ENCODE assay signal across 21 cellular contexts in the genomic region with DNA sequence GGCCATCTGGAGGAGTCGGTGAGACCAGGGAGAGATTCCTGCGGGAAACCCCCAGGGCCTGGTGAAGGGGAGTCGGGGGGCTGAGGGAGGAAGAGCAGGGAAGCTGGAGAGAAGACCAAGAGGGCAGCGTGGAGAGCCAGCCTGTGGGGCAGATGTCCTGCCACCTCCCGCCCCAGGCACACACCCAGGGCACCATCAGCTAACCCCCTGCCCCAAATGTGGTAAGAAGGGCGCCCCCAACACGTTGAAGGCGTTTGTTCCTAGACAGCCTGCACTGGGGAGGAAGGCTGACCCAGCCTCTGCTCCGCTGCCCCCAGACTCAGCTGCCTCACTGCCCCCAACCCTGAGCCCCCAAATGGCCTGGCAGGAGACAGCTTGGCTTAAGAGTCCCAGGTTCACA. TPM values are rescaled to one million over a fixed set of nuclear protein-coding genes. Genes with fewer than 3 reads are reported as not detected.
DNase-seq lines count a peak whose midpoint lies in the region; FAIRE-seq and TF ChIP-seq lines count a peak whose summit lies in the region.
"Had no signal": no experiment of that assay in that cellular context is flagged by ENCODE, and none has a peak within 500 bp of the region (broad histone marks: within the 10 kb centered on the region; RNA-seq: fewer than 3 reads in every experiment).

No MANE protein-coding gene starts in this region.

- no peak for DNase-seq in NT2/D1 (ENCODE audit: low read depth, low spot score)
- no peak for DNase-seq in effector memory CD4-positive, alpha-beta T cell
- no peak for DNase-seq in neural progenitor cell (ENCODE audit: low spot score)
- no peak for DNase-seq in retina
- DNase-seq in NK-92 (lab: John Stamatoyannopoulos, UW; ENCODE audit: unreplicated experiment) = no peak
- no peak for DNase-seq in T-helper 1 cell
- no peak for DNase-seq in GM19239 (ENCODE audit: insufficient read length, low spot score)
- DNase-seq: activated CD4-positive, alpha-beta T cell treated with anti-CD3 and anti-CD28 coated beads for 36 hours; activated naive CD4-positive, alpha-beta T cell treated with Interleukin-2 at 50 U/mL for 16 hours; activated T-cell treated with anti-CD3 and anti-CD28 coated beads, Interleukin-2, amount 50 U/mL, for 48 hours; dermis blood vessel endothelial cell; NCI-H1436; NCI-H524; stimulated activated CD4-positive, alpha-beta T cell treated with anti-CD3 and anti-CD28 coated beads, Interleukin-2, amount 100 ng/mL, for 48 hours; thyroid gland had no signal

- H3K4me1 Mint-ChIP-seq in neural progenitor cell = peaks cover 36% of the 10 kb centered on the region

- H3K27me3 ChIP-seq in NT2/D1 (ENCODE audit: insufficient read depth, insufficient read length) (peaks cover 53% of the 10 kb centered on the region), neural progenitor cell (peaks cover 99% of the 10 kb centered on the region)
- peaks cover 23% of the 10 kb centered on the region for H3K27me3 ChIP-seq in effector memory CD4-positive, alpha-beta T cell (replicated peaks; ENCODE audit: control insufficient read depth, insufficient read depth, low read length, poor library complexity, severe bottlenecking)

- TF ChIP-seq CTCF in GM12875 (IDR thresholded peaks at IDR 0.05; ENCODE audit: borderline replicate concordance, insufficient read depth, low read depth, low read length) = 0 out of 2 replicates have a peak, but pooled peaks have one; percentile 1
- no peak for TF ChIP-seq CTCF in neural progenitor cell (IDR thresholded peaks at IDR 0.05)

- no peak overlapping the region for H3K4me3 ChIP-seq in GM12875 (ENCODE audit: low read depth, low read length)
- peak overlapping the region; percentile 11 for H3K4me3 ChIP-seq in NT2/D1 (ENCODE audit: insufficient read length, low read depth)
- peak overlapping the region; percentile 45 for H3K4me3 ChIP-seq in effector memory CD4-positive, alpha-beta T cell (ENCODE audit: insufficient read depth, low read depth, low read length, poor library complexity, severe bottlenecking)
- H3K4me3 ChIP-seq in neural progenitor cell = peak overlapping the region; percentile 42
- H3K4me3 ChIP-seq: GM12878, smooth muscle cell had no signal

- H3K4me1 ChIP-seq in NT2/D1 (ENCODE audit: insufficient read depth, insufficient read length) (peaks cover 27% of the 10 kb centered on the region), neural progenitor cell (peaks cover 16% of the 10 kb centered on the region)
- peaks cover 35% of the 10 kb centered on the region for H3K4me1 ChIP-seq in effector memory CD4-positive, alpha-beta T cell (ENCODE audit: control insufficient read depth, insufficient read depth, low read length, poor library complexity, severe bottlenecking)

- H3K36me3 Mint-ChIP-seq in neural progenitor cell = no peaks in the 10 kb centered on the region

- FAIRE-seq in GM19239 (lab: Jason Lieb, UNC) = no peak
- FAIRE-seq: GM12878, islet of Langerhans had no signal

- peaks cover 52% of the 10 kb centered on the region for H4K20me1 ChIP-seq in neural progenitor cell (ENCODE audit: low read depth)

- no peaks in the 10 kb centered on the region for H3K9me3 Mint-ChIP-seq in neural progenitor cell
- H3K9me3 Mint-ChIP-seq: stimulated activated naive CD8-positive, alpha-beta T cell treated with anti-CD3 and anti-CD28 coated beads, Interleukin-15, Interleukin-2, amounts not matched to agents 100 ng/mL and 50 ng/mL, for 24 hours had no signal

- H3F3A ChIP-seq in neural progenitor cell (ENCODE audit: low read depth) = peaks cover 20% of the 10 kb centered on the region

- no peaks in the 10 kb centered on the region for H3K79me2 ChIP-seq in neural progenitor cell (ENCODE audit: low read depth)

- H3K4me3 Mint-ChIP-seq in neural progenitor cell = peak overlapping the region; percentile 76
- H3K4me3 Mint-ChIP-seq: activated CD4-positive, alpha-beta T cell treated with anti-CD3 and anti-CD28 coated beads for 36 hours; stimulated activated naive CD8-positive, alpha-beta T cell treated with anti-CD3 and anti-CD28 coated beads, Interleukin-15, Interleukin-2, amounts not matched to agents 100 ng/mL and 50 ng/mL, for 24 hours had no signal

- H3K27ac Mint-ChIP-seq in neural progenitor cell = no peak overlapping the region
- H3K27ac Mint-ChIP-seq: activated CD4-positive, alpha-beta T cell treated with anti-CD3 and anti-CD28 coated beads for 36 hours; stimulated activated naive CD8-positive, alpha-beta T cell treated with anti-CD3 and anti-CD28 coated beads, Interleukin-15, Interleukin-2, amounts not matched to agents 100 ng/mL and 50 ng/mL, for 24 hours had no signal

- peaks cover 15% of the 10 kb centered on the region for H3K27me3 Mint-ChIP-seq in neural progenitor cell (ENCODE audit: insufficient read depth, low read depth)

- H3K9me3 ChIP-seq in NT2/D1 (ENCODE audit: insufficient read depth, low read length) (peaks cover 9% of the 10 kb centered on the region; the same call in 1 of the 2 replicates), neural progenitor cell (ENCODE audit: low read depth) (no peaks in the 10 kb centered on the region)
- H3K9me3 ChIP-seq in effector memory CD4-positive, alpha-beta T cell (ENCODE audit: control insufficient read depth, low read length) = no peaks in the 10 kb centered on the region
- H3K9me3 ChIP-seq: thyroid gland had no signal

- no peak overlapping the region for H2AFZ ChIP-seq in neural progenitor cell (replicated peaks)

- H3K4me2 ChIP-seq in neural progenitor cell = peak overlapping the region; percentile 77
- H3K4me2 ChIP-seq: smooth muscle cell had no signal

- H3K36me3 ChIP-seq in NT2/D1 (ENCODE audit: insufficient read depth, insufficient read length, low read length) = no peaks in the 10 kb centered on the region
- H3K36me3 ChIP-seq in effector memory CD4-positive, alpha-beta T cell (ENCODE audit: control insufficient read depth, insufficient read depth, low read length) = no peaks in the 10 kb centered on the region
- H3K36me3 ChIP-seq in neural progenitor cell = no peaks in the 10 kb centered on the region
- H3K36me3 ChIP-seq: thyroid gland had no signal

- H3K27ac ChIP-seq in effector memory CD4-positive, alpha-beta T cell (ENCODE audit: insufficient read depth, low read length, poor library complexity, severe bottlenecking) = no peak overlapping the region
- H3K27ac ChIP-seq in neural progenitor cell = no peak overlapping the region
- H3K27ac ChIP-seq: epithelial cell of prostate, thyroid gland had no signal

- H3K9ac ChIP-seq in NT2/D1 (ENCODE audit: insufficient read length, low read depth) (peak overlapping the region; percentile 26), neural progenitor cell (no peak overlapping the region)

RNA-seq across cellular contexts. Expression of a gene that starts 1.3 kb away (rescaled TPM):
- 0.34 and 4.0 TPM in 2 replicates for total RNA-seq in neural progenitor cell (ENCODE audit: low replicate concordance)

RNA-seq across cellular contexts. Expression of a gene that starts 16.9 kb away (rescaled TPM):
- 22.4 and 60.6 TPM in 2 replicates for total RNA-seq in neural progenitor cell (ENCODE audit: low replicate concordance)

RNA-seq across cellular contexts. Expression of a gene that starts 17.0 kb away (rescaled TPM):
- total RNA-seq in neural progenitor cell (ENCODE audit: low replicate concordance) = 11.8 and 22.7 TPM in 2 replicates

RNA-seq across cellular contexts. Expression of a gene that starts 25.3 kb away (rescaled TPM):
- total RNA-seq in neural progenitor cell (ENCODE audit: low replicate concordance) = 184 and 239 TPM in 2 replicates
